ENCODE assay signal across 32 cellular contexts in the genomic region with DNA sequence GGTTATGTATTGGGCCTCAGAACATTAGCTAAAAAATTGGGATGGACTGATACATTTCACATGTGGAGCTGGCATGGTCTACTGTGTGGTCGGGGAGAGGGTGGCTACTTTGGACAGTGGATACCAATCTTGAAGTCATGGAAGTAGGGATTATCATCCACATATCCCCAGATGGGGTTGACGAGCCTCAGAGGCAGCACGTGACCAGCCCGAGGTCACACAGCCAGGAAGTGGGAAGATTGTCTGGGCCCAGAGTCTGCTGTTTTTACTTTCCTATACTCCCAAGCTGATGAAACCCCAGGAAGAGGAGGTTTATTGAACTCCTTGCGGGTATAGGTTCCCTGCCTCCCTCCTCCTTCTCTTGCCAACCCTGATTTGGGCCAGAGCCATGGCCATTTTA.
"Had no signal": no experiment of that assay in that cellular context is flagged by ENCODE, and none has a peak within 500 bp of the region (broad histone marks: within the 10 kb centered on the region; RNA-seq: fewer than 3 reads in every experiment).

No MANE protein-coding gene starts in this region.

- H3K9me3 ChIP-seq: adrenal gland, body of pancreas, breast epithelium had no signal

- DNase-seq: activated B cell treated with CpG ODN at 0.5 μM for 24 hours; activated CD4-positive, alpha-beta memory T cell treated with anti-CD3 and anti-CD28 coated beads for 36 hours; activated CD4-positive, alpha-beta T cell treated with anti-CD3 and anti-CD28 coated beads for 4 hours; activated CD4-positive, alpha-beta T cell treated with anti-CD3 and anti-CD28 coated beads, Interleukin-2, amount 10 ng/mL, durations not matched to agents 24 days and 14 days; activated CD4-positive, alpha-beta T cell treated with anti-CD3 and anti-CD28 coated beads, Interleukin-2, amount 50 U/mL, for 1 hour; activated CD4-positive, alpha-beta T cell treated with anti-CD3 and anti-CD28 coated beads, Interleukin-2, amount 50 U/mL, for 4 hours; activated CD4-positive, CD25-positive, alpha-beta regulatory T cell treated with anti-CD3 and anti-CD28 coated beads, Interleukin-2, amount 50 U/mL, for 72 hours; activated CD8-positive, alpha-beta memory T cell treated with anti-CD3 and anti-CD28 coated beads, Interleukin-2, amount 50 U/mL, for 4 hours; activated CD8-positive, alpha-beta T cell treated with anti-CD3 and anti-CD28 coated beads for 36 hours; activated effector memory CD4-positive, alpha-beta T cell treated with anti-CD3 and anti-CD28 coated beads, Interleukin-2, amount 50 U/mL, for 16 hours; activated gamma-delta T cell treated with Interleukin-2 at 50 U/mL for 16 hours; activated naive CD4-positive, alpha-beta T cell; activated naive CD4-positive, alpha-beta T cell treated with anti-CD3 and anti-CD28 coated beads for 36 hours; activated naive CD4-positive, alpha-beta T cell treated with anti-CD3 and anti-CD28 coated beads, Interleukin-2, amount 50 U/mL, for 16 hours; activated naive CD8-positive, alpha-beta T cell treated with anti-CD3 and anti-CD28 coated beads for 36 hours; activated T-cell treated with anti-CD3 and anti-CD28 coated beads for 4 hours; activated T-cell treated with anti-CD3 and anti-CD28 coated beads, Interleukin-2, amount 50 U/mL, for 1 hour; activated T-cell treated with anti-CD3 and anti-CD28 coated beads, Interleukin-2, amount 50 U/mL, for 4 hours; activated T-cell treated with anti-CD3 and anti-CD28 coated beads, Interleukin-2, amount 50 U/mL, for 72 hours; amniotic stem cell; aorta; body of pancreas; brain microvascular endothelial cell; central memory CD4-positive, alpha-beta T cell; T-helper 1 cell; T-helper 2 cell; T-helper 9 cell had no signal

- H3K27me3 ChIP-seq: adrenal gland, body of pancreas, brain microvascular endothelial cell, breast epithelium had no signal

- ATAC-seq: activated CD8-positive, alpha-beta T cell treated with anti-CD3 and anti-CD28 coated beads for 36 hours; activated naive CD4-positive, alpha-beta T cell treated with anti-CD3 and anti-CD28 coated beads, Interleukin-2, amount 50 U/mL, for 72 hours; activated T-cell treated with anti-CD3 and anti-CD28 coated beads, Interleukin-2, amount 50 U/mL, for 4 hours; activated T-cell treated with anti-CD3 and anti-CD28 coated beads, Interleukin-2, amount 50 U/mL, for 72 hours; activated T-helper 17 cell treated with anti-CD3 and anti-CD28 coated beads, Interleukin-2, amount 50 U/mL, for 72 hours; body of pancreas had no signal

- H3K4me1 ChIP-seq: adrenal gland, body of pancreas, breast epithelium had no signal

- H3K27ac ChIP-seq: adrenal gland, body of pancreas, brain microvascular endothelial cell had no signal

- H3K36me3 ChIP-seq: adrenal gland, brain microvascular endothelial cell, breast epithelium had no signal

- H3K4me3 ChIP-seq: adrenal gland, body of pancreas, breast epithelium had no signal

- FAIRE-seq: astrocyte had no signal
